In the genomic region with DNA sequence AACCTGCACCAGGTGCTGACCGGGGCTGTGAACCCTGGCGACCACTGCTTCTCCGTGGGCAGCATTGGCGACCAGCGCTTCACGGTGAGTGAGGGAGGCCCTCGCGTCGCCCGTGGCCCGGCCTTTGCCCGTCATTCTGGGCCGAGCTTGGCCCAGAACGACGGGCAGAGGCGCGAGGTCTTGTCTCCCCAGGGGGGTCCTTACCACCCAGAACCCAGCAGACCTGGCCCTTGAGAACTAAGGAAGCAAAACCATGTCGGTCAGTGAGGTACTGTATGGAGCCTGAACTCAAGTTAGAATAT, we compare ENCODE assay signal across 7 cellular contexts. TPM values are rescaled to one million over a fixed set of nuclear protein-coding genes. Genes with fewer than 3 reads are reported as not detected.
DNase-seq lines count a peak whose midpoint lies in the region; ATAC-seq and TF ChIP-seq lines count a peak whose summit lies in the region.

No MANE protein-coding gene starts in this region.

- H3K4me3 ChIP-seq in WI38 (ENCODE audit: low read depth, low read length) (peak overlapping the region; percentile 93), skeletal muscle cell (ENCODE audit: low read depth, low read length) (peak overlapping the region; percentile 95)

- intact Hi-C loops in left cardiac atrium (cut with DNase I), result no loop called here

- DNase-seq in left cardiac atrium, result no peak
- no peak for DNase-seq in skeletal muscle cell (ENCODE audit: low read depth)
- no peak for DNase-seq in dedifferentiated amniotic fluid mesenchymal stem cell (ENCODE audit: extremely low spot score)
- DNase-seq in NCI-H128 (lab: John Stamatoyannopoulos, UW; ENCODE audit: unreplicated experiment), result no peak

- no peak for TF ChIP-seq CTCF in WI38 (IDR thresholded peaks at IDR 0.05; ENCODE audit: low read depth, low read length)

- ATAC-seq in GM18867 (IDR thresholded peaks at IDR 0.05; ENCODE audit: unreplicated experiment) (peak; percentile 12), HG02759 (IDR thresholded peaks at IDR 0.05; ENCODE audit: unreplicated experiment) (peak; percentile 7), left cardiac atrium (peak; percentile 32)

RNA-seq across cellular contexts. Expression of a gene that starts 0.6 kb away (rescaled TPM):
- total RNA-seq in left cardiac atrium, result 10 to 100 TPM; 28.9 to 29.2 TPM
